Comparison of ENCODE assay signal across 1 cellular context in genomic region chr11:112086422-112087191, GRCh38.
A peak's percentile ranks its signal among the peaks of the same experiment; 100 is the strongest.
TF ChIP-seq lines count a peak whose summit lies in the region.

TSS of gene SDHD (plus strand) at chr11:112086873. CDS start at chr11:112086908, 35 bp downstream.
TSS of gene TIMM8B (minus strand) at chr11:112086756. CDS start at chr11:112086723, 33 bp downstream.

TF ChIP-seq in HepG2, 621 proteins besides CTCF, POLR2A, EP300 and RAD21 (continued from another document and continues in another):
- TF ChIP-seq ZNF34 (CRISPR knock-in tag; IDR thresholded peaks at IDR 0.05; ENCODE audit: borderline replicate concordance) (no peak), ZSCAN12 (CRISPR knock-in tag; IDR thresholded peaks at IDR 0.05) (no peak), ZNF572 (CRISPR knock-in tag; IDR thresholded peaks at IDR 0.05) (no peak), MTA1 (CRISPR knock-in tag; IDR thresholded peaks at IDR 0.05; ENCODE audit: borderline replicate concordance) (no peak), HCFC1 (IDR thresholded peaks at IDR 0.05; ENCODE audit: low read depth, low read length) (peak; percentile 67), ZNF329 (CRISPR knock-in tag; IDR thresholded peaks at IDR 0.05; ENCODE audit: low read depth) (no peak; the same call in 1 of the 2 replicates), MIXL1 (CRISPR knock-in tag; IDR thresholded peaks at IDR 0.05) (peak; percentile 70; the same call in 1 of the 2 replicates), ETV5 (CRISPR knock-in tag; IDR thresholded peaks at IDR 0.05; ENCODE audit: borderline replicate concordance) (peak; percentile 53; the same call in 1 of the 2 replicates), CCDC6 (CRISPR knock-in tag; IDR thresholded peaks at IDR 0.05) (peak; percentile 56; the same call in 1 of the 2 replicates), RXRA (CRISPR knock-in tag; IDR thresholded peaks at IDR 0.05) (peak; percentile 43), ZNF33A (CRISPR knock-in tag; IDR thresholded peaks at IDR 0.05; ENCODE audit: borderline replicate concordance) (no peak), NONO (IDR thresholded peaks at IDR 0.05) (no peak), NONO (CRISPR knock-in tag; conservative IDR thresholded peaks at IDR 0.05) (peak; percentile 95), POLR2G (IDR thresholded peaks at IDR 0.05; ENCODE audit: low read depth, low read length) (peak; percentile 95), ZNF256 (CRISPR knock-in tag; conservative IDR thresholded peaks at IDR 0.05) (no peak), LCORL (IDR thresholded peaks at IDR 0.05) (no peak), LCORL (CRISPR knock-in tag; IDR thresholded peaks at IDR 0.05) (0 out of 2 replicates have a peak, but pooled peaks have one; percentile 44), TCF7L2 (IDR thresholded peaks at IDR 0.05; ENCODE audit: low read depth, low read length) (no peak), FOXJ3 (CRISPR knock-in tag; IDR thresholded peaks at IDR 0.05; ENCODE audit: borderline replicate concordance) (no peak), SMYD3 (CRISPR knock-in tag; IDR thresholded peaks at IDR 0.05) (no peak; the same call in 1 of the 2 replicates), ZNF460 (CRISPR knock-in tag; IDR thresholded peaks at IDR 0.05; ENCODE audit: borderline replicate concordance) (no peak), NFIC (IDR thresholded peaks at IDR 0.05; ENCODE audit: low read length) (no peak), ZNF780A (CRISPR knock-in tag; IDR thresholded peaks at IDR 0.05) (peak; percentile 80; the same call in 1 of the 2 replicates), ZNF839 (CRISPR knock-in tag; IDR thresholded peaks at IDR 0.05; ENCODE audit: borderline replicate concordance) (0 out of 2 replicates have a peak, but pooled peaks have one; percentile 70), ZNF263 (CRISPR knock-in tag; IDR thresholded peaks at IDR 0.05) (no peak), KLF11 (CRISPR knock-in tag; IDR thresholded peaks at IDR 0.05) (no peak; the same call in 1 of the 2 replicates), SUZ12 (IDR thresholded peaks at IDR 0.05; ENCODE audit: low read depth, low read length) (no peak), ZNF7 (CRISPR knock-in tag; IDR thresholded peaks at IDR 0.05) (peak; percentile 10; the same call in 1 of the 2 replicates), PHF21A (CRISPR knock-in tag; IDR thresholded peaks at IDR 0.05) (peak; percentile 37; the same call in 1 of the 2 replicates), ARID2 (CRISPR knock-in tag; IDR thresholded peaks at IDR 0.05; ENCODE audit: borderline replicate concordance) (peak; percentile 51; the same call in 1 of the 2 replicates), NCOA2 (CRISPR knock-in tag; IDR thresholded peaks at IDR 0.05) (peak; percentile 48), CCAR2 (optimal IDR thresholded peaks at IDR 0.05; ENCODE audit: low read depth, low read length) (no peak), PHF8 (CRISPR knock-in tag; IDR thresholded peaks at IDR 0.05) (peak; percentile 92), CEBPG (CRISPR knock-in tag; IDR thresholded peaks at IDR 0.05) (peak; percentile 33; the same call in 1 of the 2 replicates), ZNF879 (CRISPR knock-in tag; IDR thresholded peaks at IDR 0.05) (no peak), ZNF180 (CRISPR knock-in tag; IDR thresholded peaks at IDR 0.05; ENCODE audit: borderline replicate concordance, low read depth) (no peak), TOE1 (CRISPR knock-in tag; IDR thresholded peaks at IDR 0.05) (no peak), NR2F2 (IDR thresholded peaks at IDR 0.05; ENCODE audit: borderline replicate concordance, low read depth) (no peak; the same call in 1 of the 2 replicates), ZNF432 (CRISPR knock-in tag; IDR thresholded peaks at IDR 0.05; ENCODE audit: borderline replicate concordance) (no peak), ELF4 (CRISPR knock-in tag; IDR thresholded peaks at IDR 0.05; ENCODE audit: borderline replicate concordance) (peak; percentile 93; the same call in 1 of the 2 replicates), FUBP1 (CRISPR knock-in tag; IDR thresholded peaks at IDR 0.05; ENCODE audit: borderline replicate concordance) (peak; percentile 88; the same call in 1 of the 2 replicates), PCBP1 (IDR thresholded peaks at IDR 0.05; ENCODE audit: borderline replicate concordance, low read depth, low read length) (0 out of 2 replicates have a peak, but pooled peaks have one; percentile 67), IRF2 (CRISPR knock-in tag; IDR thresholded peaks at IDR 0.05) (peak; percentile 95), ZKSCAN8 (CRISPR knock-in tag; IDR thresholded peaks at IDR 0.05; ENCODE audit: borderline replicate concordance) (no peak), ZNF777 (CRISPR knock-in tag; IDR thresholded peaks at IDR 0.05) (no peak; the same call in 1 of the 2 replicates), MXD3 (CRISPR knock-in tag; IDR thresholded peaks at IDR 0.05) (peak; percentile 40; the same call in 1 of the 2 replicates), THYN1 (CRISPR knock-in tag; IDR thresholded peaks at IDR 0.05; ENCODE audit: borderline replicate concordance, low read depth) (no peak), ZNF292 (CRISPR knock-in tag; IDR thresholded peaks at IDR 0.05; ENCODE audit: borderline replicate concordance, low read depth) (no peak), PTBP1 (IDR thresholded peaks at IDR 0.05; ENCODE audit: low read depth, low read length, poor library complexity, severe bottlenecking) (no peak), ZNF501 (CRISPR knock-in tag; IDR thresholded peaks at IDR 0.05) (peak; percentile 75), NBN (conservative IDR thresholded peaks at IDR 0.05) (no peak), ZNF282 (IDR thresholded peaks at IDR 0.05; ENCODE audit: partially characterized antibody) (no peak), SRSF4 (IDR thresholded peaks at IDR 0.05; ENCODE audit: low read depth, low read length, poor library complexity, severe bottlenecking) (no peak), ARNT2 (CRISPR knock-in tag; IDR thresholded peaks at IDR 0.05; ENCODE audit: low read depth) (peak; percentile 52; the same call in 1 of the 2 replicates), ATF5 (CRISPR knock-in tag; IDR thresholded peaks at IDR 0.05; ENCODE audit: low read depth) (no peak)
- TF ChIP-seq, protein P1, sequence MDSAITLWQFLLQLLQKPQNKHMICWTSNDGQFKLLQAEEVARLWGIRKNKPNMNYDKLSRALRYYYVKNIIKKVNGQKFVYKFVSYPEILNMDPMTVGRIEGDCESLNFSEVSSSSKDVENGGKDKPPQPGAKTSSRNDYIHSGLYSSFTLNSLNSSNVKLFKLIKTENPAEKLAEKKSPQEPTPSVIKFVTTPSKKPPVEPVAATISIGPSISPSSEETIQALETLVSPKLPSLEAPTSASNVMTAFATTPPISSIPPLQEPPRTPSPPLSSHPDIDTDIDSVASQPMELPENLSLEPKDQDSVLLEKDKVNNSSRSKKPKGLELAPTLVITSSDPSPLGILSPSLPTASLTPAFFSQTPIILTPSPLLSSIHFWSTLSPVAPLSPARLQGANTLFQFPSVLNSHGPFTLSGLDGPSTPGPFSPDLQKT (CRISPR knock-in tag; IDR thresholded peaks at IDR 0.05; ENCODE audit: borderline replicate concordance): no peak
- TF ChIP-seq, protein P2, sequence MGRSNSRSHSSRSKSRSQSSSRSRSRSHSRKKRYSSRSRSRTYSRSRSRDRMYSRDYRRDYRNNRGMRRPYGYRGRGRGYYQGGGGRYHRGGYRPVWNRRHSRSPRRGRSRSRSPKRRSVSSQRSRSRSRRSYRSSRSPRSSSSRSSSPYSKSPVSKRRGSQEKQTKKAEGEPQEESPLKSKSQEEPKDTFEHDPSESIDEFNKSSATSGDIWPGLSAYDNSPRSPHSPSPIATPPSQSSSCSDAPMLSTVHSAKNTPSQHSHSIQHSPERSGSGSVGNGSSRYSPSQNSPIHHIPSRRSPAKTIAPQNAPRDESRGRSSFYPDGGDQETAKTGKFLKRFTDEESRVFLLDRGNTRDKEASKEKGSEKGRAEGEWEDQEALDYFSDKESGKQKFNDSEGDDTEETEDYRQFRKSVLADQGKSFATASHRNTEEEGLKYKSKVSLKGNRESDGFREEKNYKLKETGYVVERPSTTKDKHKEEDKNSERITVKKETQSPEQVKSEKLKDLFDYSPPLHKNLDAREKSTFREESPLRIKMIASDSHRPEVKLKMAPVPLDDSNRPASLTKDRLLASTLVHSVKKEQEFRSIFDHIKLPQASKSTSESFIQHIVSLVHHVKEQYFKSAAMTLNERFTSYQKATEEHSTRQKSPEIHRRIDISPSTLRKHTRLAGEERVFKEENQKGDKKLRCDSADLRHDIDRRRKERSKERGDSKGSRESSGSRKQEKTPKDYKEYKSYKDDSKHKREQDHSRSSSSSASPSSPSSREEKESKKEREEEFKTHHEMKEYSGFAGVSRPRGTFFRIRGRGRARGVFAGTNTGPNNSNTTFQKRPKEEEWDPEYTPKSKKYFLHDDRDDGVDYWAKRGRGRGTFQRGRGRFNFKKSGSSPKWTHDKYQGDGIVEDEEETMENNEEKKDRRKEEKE (IDR thresholded peaks at IDR 0.05): no peak
- TF ChIP-seq, protein P3, sequence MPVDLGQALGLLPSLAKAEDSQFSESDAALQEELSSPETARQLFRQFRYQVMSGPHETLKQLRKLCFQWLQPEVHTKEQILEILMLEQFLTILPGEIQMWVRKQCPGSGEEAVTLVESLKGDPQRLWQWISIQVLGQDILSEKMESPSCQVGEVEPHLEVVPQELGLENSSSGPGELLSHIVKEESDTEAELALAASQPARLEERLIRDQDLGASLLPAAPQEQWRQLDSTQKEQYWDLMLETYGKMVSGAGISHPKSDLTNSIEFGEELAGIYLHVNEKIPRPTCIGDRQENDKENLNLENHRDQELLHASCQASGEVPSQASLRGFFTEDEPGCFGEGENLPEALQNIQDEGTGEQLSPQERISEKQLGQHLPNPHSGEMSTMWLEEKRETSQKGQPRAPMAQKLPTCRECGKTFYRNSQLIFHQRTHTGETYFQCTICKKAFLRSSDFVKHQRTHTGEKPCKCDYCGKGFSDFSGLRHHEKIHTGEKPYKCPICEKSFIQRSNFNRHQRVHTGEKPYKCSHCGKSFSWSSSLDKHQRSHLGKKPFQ (CRISPR knock-in tag; IDR thresholded peaks at IDR 0.05; ENCODE audit: insufficient replicate concordance): no peak
- TF ChIP-seq, protein P4, sequence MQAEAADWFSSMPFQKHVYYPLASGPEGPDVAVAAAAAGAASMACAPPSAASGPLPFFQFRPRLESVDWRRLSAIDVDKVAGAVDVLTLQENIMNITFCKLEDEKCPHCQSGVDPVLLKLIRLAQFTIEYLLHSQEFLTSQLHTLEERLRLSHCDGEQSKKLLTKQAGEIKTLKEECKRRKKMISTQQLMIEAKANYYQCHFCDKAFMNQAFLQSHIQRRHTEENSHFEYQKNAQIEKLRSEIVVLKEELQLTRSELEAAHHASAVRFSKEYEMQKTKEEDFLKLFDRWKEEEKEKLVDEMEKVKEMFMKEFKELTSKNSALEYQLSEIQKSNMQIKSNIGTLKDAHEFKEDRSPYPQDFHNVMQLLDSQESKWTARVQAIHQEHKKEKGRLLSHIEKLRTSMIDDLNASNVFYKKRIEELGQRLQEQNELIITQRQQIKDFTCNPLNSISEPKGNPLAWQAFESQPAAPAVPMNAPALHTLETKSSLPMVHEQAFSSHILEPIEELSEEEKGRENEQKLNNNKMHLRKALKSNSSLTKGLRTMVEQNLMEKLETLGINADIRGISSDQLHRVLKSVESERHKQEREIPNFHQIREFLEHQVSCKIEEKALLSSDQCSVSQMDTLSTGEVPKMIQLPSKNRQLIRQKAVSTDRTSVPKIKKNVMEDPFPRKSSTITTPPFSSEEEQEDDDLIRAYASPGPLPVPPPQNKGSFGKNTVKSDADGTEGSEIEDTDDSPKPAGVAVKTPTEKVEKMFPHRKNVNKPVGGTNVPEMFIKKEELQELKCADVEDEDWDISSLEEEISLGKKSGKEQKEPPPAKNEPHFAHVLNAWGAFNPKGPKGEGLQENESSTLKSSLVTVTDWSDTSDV (CRISPR knock-in tag; IDR thresholded peaks at IDR 0.05): no peak
- TF ChIP-seq, protein P5, sequence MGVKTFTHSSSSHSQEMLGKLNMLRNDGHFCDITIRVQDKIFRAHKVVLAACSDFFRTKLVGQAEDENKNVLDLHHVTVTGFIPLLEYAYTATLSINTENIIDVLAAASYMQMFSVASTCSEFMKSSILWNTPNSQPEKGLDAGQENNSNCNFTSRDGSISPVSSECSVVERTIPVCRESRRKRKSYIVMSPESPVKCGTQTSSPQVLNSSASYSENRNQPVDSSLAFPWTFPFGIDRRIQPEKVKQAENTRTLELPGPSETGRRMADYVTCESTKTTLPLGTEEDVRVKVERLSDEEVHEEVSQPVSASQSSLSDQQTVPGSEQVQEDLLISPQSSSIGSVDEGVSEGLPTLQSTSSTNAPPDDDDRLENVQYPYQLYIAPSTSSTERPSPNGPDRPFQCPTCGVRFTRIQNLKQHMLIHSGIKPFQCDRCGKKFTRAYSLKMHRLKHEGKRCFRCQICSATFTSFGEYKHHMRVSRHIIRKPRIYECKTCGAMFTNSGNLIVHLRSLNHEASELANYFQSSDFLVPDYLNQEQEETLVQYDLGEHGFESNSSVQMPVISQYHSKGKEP (CRISPR knock-in tag; IDR thresholded peaks at IDR 0.05): peak; percentile 66
- TF ChIP-seq, protein P6, sequence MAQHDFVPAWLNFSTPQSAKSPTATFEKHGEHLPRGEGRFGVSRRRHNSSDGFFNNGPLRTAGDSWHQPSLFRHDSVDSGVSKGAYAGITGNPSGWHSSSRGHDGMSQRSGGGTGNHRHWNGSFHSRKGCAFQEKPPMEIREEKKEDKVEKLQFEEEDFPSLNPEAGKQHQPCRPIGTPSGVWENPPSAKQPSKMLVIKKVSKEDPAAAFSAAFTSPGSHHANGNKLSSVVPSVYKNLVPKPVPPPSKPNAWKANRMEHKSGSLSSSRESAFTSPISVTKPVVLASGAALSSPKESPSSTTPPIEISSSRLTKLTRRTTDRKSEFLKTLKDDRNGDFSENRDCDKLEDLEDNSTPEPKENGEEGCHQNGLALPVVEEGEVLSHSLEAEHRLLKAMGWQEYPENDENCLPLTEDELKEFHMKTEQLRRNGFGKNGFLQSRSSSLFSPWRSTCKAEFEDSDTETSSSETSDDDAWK (CRISPR knock-in tag; IDR thresholded peaks at IDR 0.05): no peak
